In the genomic region with DNA sequence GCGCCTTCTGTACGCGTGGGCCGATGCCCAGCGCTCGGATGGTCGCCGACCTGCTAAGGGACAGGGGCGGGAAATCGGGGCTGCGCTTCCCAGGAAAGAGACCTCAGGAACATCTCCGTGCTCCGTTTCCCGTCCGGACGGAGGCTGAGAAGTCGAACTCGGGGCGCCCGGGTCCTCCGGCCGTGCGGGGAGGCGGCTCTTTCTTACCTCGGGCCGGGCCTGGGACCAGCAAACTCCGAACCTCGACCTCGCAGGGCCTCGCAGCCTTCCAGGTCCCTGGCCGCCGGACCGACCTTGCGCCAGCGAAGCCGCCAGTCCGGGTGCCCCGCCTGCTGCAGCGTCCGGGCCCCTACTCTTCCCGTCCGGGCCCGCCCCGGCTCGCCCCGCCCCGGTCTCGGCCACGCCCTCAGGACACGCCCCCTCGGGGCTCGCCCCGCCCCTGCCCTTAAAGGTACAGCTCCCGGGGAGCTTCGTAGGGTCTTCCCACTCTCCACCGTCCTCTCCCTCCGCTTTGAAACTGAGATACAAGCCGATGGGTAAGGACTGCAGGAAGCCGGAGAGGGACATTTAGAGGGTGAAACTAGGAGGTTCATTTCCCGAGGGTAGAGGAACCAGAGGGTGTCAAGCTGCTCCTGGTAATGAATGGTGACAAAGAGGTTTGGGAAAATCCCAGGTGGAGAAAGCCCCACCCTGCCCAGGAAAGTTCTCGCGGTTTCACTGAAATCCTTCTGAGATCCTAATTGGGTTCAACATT, we compare ENCODE assay signal across 8 cellular contexts. TPM values are rescaled to one million over a fixed set of nuclear protein-coding genes. Genes with fewer than 3 reads are reported as not detected.
DNase-seq lines count a peak whose midpoint lies in the region; ATAC-seq and TF ChIP-seq lines count a peak whose summit lies in the region.

SLC8B1 (minus strand) TSS at position 324 of the 754 bp plus-strand sequence. CDS start 2,231 bp downstream, outside the sequence.

- peaks cover 2% of the 10 kb centered on the region for H3K36me3 Mint-ChIP-seq in neural progenitor cell

- ATAC-seq in GM21529 (IDR thresholded peaks at IDR 0.05; ENCODE audit: unreplicated experiment) = peak; percentile 93

- TF ChIP-seq EP300 in stomach (IDR thresholded peaks at IDR 0.05) = no peak

- H4K20me1 ChIP-seq in DOHH2 (ENCODE audit: control insufficient read depth, insufficient read depth, low read depth, low read length) = no peaks in the 10 kb centered on the region
- no peaks in the 10 kb centered on the region for H4K20me1 ChIP-seq in neural progenitor cell (ENCODE audit: low read depth)

- no peaks in the 10 kb centered on the region for H3K9me2 ChIP-seq in DOHH2 (replicated peaks; ENCODE audit: control insufficient read depth, low read length)

- H3K4me1 ChIP-seq in DOHH2 (ENCODE audit: control insufficient read depth, low read length) (peaks cover 23% of the 10 kb centered on the region), neural progenitor cell (no peaks in the 10 kb centered on the region), stomach (peaks cover 12 to 33% (median 31%) of the 10 kb centered on the region in 4 donors)

- peak within 1 kb of the TSS; percentile 66 for H3K4me2 ChIP-seq in DOHH2 (ENCODE audit: low read length)
- H3K4me2 ChIP-seq in neural progenitor cell = peak within 1 kb of the TSS; percentile 73

- H3K9me3 ChIP-seq in DOHH2 (ENCODE audit: control insufficient read depth, insufficient read depth, low read length) (no peaks in the 10 kb centered on the region), neural progenitor cell (ENCODE audit: low read depth) (no peaks in the 10 kb centered on the region), stomach (no peaks in the 10 kb centered on the region)

- no peak within 1 kb of the TSS for H3K9ac ChIP-seq in neural progenitor cell

- intact Hi-C loops in stomach (cut with DNase I; ENCODE audit: low total_unique reads) = no loop called here

- H3K9me3 Mint-ChIP-seq in neural progenitor cell = no peaks in the 10 kb centered on the region

- H3F3A ChIP-seq in DOHH2 (ENCODE audit: control insufficient read depth, insufficient read depth) = no peaks in the 10 kb centered on the region; the same call in 1 of the 2 replicates
- peaks cover 3% of the 10 kb centered on the region for H3F3A ChIP-seq in neural progenitor cell (ENCODE audit: low read depth)

- H3K4me3 Mint-ChIP-seq in neural progenitor cell = peak within 1 kb of the TSS; percentile 87

- 0 to 2% (median 1%) methylated on average over 34 to 62 of the region's 62 CpGs for WGBS in stomach, 5 donors

- DNase-seq in Jurkat, Clone E6-1 (ENCODE audit: low read depth, low spot score) = peak; percentile 50
- DNase-seq in SHP77 treated with DMSO at 0.1 percent for 48 hours (lab: John Stamatoyannopoulos, UW) = peak; percentile 87
- peak; percentile 87 for DNase-seq in activated gamma-delta T cell treated with Interleukin-2 at 50 U/mL for 16 hours
- peak; percentile 71 to 91 for DNase-seq in foreskin fibroblast
- DNase-seq in neural progenitor cell (ENCODE audit: low spot score) = peak; percentile 93
- peak; percentile 94 for DNase-seq in stomach

- peaks cover 15% of the 10 kb centered on the region for H3K4me1 Mint-ChIP-seq in neural progenitor cell

- peaks cover 13% of the 10 kb centered on the region for H3K79me2 ChIP-seq in DOHH2 (ENCODE audit: control insufficient read depth, low read length)
- no peaks in the 10 kb centered on the region for H3K79me2 ChIP-seq in neural progenitor cell (ENCODE audit: low read depth)

- H3K4me3 ChIP-seq in DOHH2 (ENCODE audit: low read length) = peak within 1 kb of the TSS; percentile 86
- peak within 1 kb of the TSS; percentile 87 for H3K4me3 ChIP-seq in Jurkat, Clone E6-1 (ENCODE audit: low read length)
- peak within 1 kb of the TSS; percentile 59 to 73 for H3K4me3 ChIP-seq in foreskin fibroblast (ENCODE audit: low read depth in 1 of 2, low read length in 2 of 2)
- peak within 1 kb of the TSS; percentile 53 for H3K4me3 ChIP-seq in neural progenitor cell
- peak within 1 kb of the TSS; percentile 69 to 81 (median 78) for H3K4me3 ChIP-seq in stomach

- H3K27ac Mint-ChIP-seq in neural progenitor cell = no peak within 1 kb of the TSS

- H2AFZ ChIP-seq in neural progenitor cell (replicated peaks) = peak within 1 kb of the TSS; percentile 40

- H3K27me3 ChIP-seq in DOHH2 (ENCODE audit: control insufficient read depth, low read length) = peaks cover 7% of the 10 kb centered on the region; the same call in 1 of the 2 replicates
- peaks cover 29% of the 10 kb centered on the region for H3K27me3 ChIP-seq in neural progenitor cell
- no peaks in the 10 kb centered on the region for H3K27me3 ChIP-seq in stomach

- H3K27ac ChIP-seq in DOHH2 (ENCODE audit: low read depth, low read length) (0 out of 2 replicates have a peak within 1 kb of the TSS, but pooled peaks have one; percentile 7), neural progenitor cell (no peak within 1 kb of the TSS), stomach (peak within 1 kb of the TSS; percentile 69 to 91 (median 84))

- no peak for TF ChIP-seq CTCF in DOHH2 (IDR thresholded peaks at IDR 0.05; ENCODE audit: low read depth, low read length, poor library complexity, severe bottlenecking)
- TF ChIP-seq CTCF in foreskin fibroblast (IDR thresholded peaks at IDR 0.05; ENCODE audit: low read depth, low read length) = no peak
- TF ChIP-seq CTCF in neural progenitor cell (IDR thresholded peaks at IDR 0.05) = no peak
- no peak for TF ChIP-seq CTCF in stomach (IDR thresholded peaks at IDR 0.05)

- H3K36me3 ChIP-seq in DOHH2 (ENCODE audit: control insufficient read depth, low read length) = peaks cover 22% of the 10 kb centered on the region
- no peaks in the 10 kb centered on the region for H3K36me3 ChIP-seq in neural progenitor cell
- peaks cover 10 to 30% (median 25%) of the 10 kb centered on the region in 4 donors for H3K36me3 ChIP-seq in stomach

- TF ChIP-seq POLR2A in stomach (IDR thresholded peaks at IDR 0.05) = no peak

- peaks cover 12% of the 10 kb centered on the region for H3K27me3 Mint-ChIP-seq in neural progenitor cell (ENCODE audit: insufficient read depth, low read depth)

RNA-seq across cellular contexts. Expression of gene SLC8B1, which starts in this region (rescaled TPM):
- polyA plus RNA-seq in Jurkat, Clone E6-1 (2012; ENCODE audit: insufficient read depth, insufficient read length) = 22.7 TPM
- 3.0 and 7.5 TPM in 2 replicates for total RNA-seq in neural progenitor cell (ENCODE audit: low replicate concordance)
- total RNA-seq in stomach = 100 to 1,000 TPM in 1 of 5 donors, 10 to 100 TPM in 4; 16.5 to 167 (median 49.8) TPM
- polyA plus RNA-seq in stomach = 10 to 100 TPM in 2 of 3 donors, 1 to 10 TPM in 1; 9.0 to 19.7 (median 13.8) TPM
